17 cellular contexts compared by ENCODE assay signal in the genomic region with DNA sequence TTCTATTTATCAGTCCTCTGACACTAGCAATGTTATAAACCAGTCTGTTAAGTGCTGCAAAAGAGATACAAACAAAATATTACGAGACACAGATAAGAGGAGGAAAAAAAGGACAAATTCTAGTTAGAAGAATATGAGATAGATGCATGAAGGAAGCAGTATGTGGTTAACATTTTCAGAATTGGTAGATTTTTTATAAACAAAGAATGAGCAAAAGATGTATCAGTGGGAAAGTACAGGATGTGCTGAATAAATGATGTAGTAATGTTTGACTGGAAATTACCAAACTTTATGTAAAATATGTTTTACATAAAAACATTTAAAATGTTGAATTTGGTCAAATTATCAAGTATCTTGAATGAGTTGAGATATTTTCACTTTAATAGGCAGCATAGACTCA.
DNase-seq lines count a peak whose midpoint lies in the region; ATAC-seq and TF ChIP-seq lines count a peak whose summit lies in the region.
"Had no signal": no experiment of that assay in that cellular context is flagged by ENCODE, and none has a peak within 500 bp of the region (broad histone marks: within the 10 kb centered on the region; RNA-seq: fewer than 3 reads in every experiment).

No MANE protein-coding gene starts in this region.

- H3K79me2 ChIP-seq in GM23248 (ENCODE audit: insufficient read depth), result no peaks in the 10 kb centered on the region

- POLR2A ChIA-PET in CD8-positive, alpha-beta T cell (lab: Charles Lee), result no interaction called here

- CTCF ChIA-PET in CD8-positive, alpha-beta T cell (lab: Charles Lee), result no interaction called here

- H3K27me3 ChIP-seq in GM23248 (replicated peaks; ENCODE audit: insufficient read depth) (no peaks in the 10 kb centered on the region), suprapubic skin (no peaks in the 10 kb centered on the region)
- no peaks in the 10 kb centered on the region for H3K27me3 ChIP-seq in CD8-positive, alpha-beta T cell (ENCODE audit: insufficient read depth, low read length)
- H3K27me3 ChIP-seq in effector memory CD4-positive, alpha-beta T cell (replicated peaks; ENCODE audit: control insufficient read depth, insufficient read depth, low read length, poor library complexity, severe bottlenecking), result no peaks in the 10 kb centered on the region
- H3K27me3 ChIP-seq: BE2C had no signal

- no peak overlapping the region for H3K4me2 ChIP-seq in GM23248 (ENCODE audit: unreplicated experiment)
- H3K4me2 ChIP-seq: KMS-11 had no signal

- 79 to 96% methylated on average over 1 of the region's 1 CpG for WGBS in GM23248 (ENCODE audit: low coverage in 1 of 2, low lambda C conversion rate in 2 of 2, missing lambda C conversion rate in 2 of 2), 2 experiments
- WGBS in suprapubic skin, result 79% methylated on average over 1 of the region's 1 CpG

- H3K4me1 ChIP-seq in GM23248 (ENCODE audit: insufficient read depth) (peaks cover 25% of the 10 kb centered on the region), suprapubic skin (peaks cover 5% of the 10 kb centered on the region)
- no peaks in the 10 kb centered on the region for H3K4me1 ChIP-seq in CD8-positive, alpha-beta T cell (ENCODE audit: insufficient read depth, low read length)
- H3K4me1 ChIP-seq in effector memory CD4-positive, alpha-beta T cell (ENCODE audit: control insufficient read depth, insufficient read depth, low read length, poor library complexity, severe bottlenecking), result no peaks in the 10 kb centered on the region
- H3K4me1 ChIP-seq: BE2C had no signal

- TF ChIP-seq POLR2A in suprapubic skin (IDR thresholded peaks at IDR 0.05), result no peak

- no peak overlapping the region for H3K27ac Mint-ChIP-seq in CD8-positive, alpha-beta T cell
- H3K27ac Mint-ChIP-seq: CD4-positive, CD25-positive, alpha-beta regulatory T cell had no signal

- 0 out of 2 replicates have a peak overlapping the region, but pooled peaks have one; percentile 12 for H2AFZ ChIP-seq in GM23248

- H3K27ac ChIP-seq in GM23248, result no peak overlapping the region
- peak overlapping the region; percentile 55 for H3K27ac ChIP-seq in suprapubic skin
- H3K27ac ChIP-seq in CD8-positive, alpha-beta T cell (ENCODE audit: low read depth, low read length), result no peak overlapping the region
- no peak overlapping the region for H3K27ac ChIP-seq in effector memory CD4-positive, alpha-beta T cell (ENCODE audit: insufficient read depth, low read length, poor library complexity, severe bottlenecking)
- H3K27ac ChIP-seq: HL-60, KMS-11 had no signal

- no peaks in the 10 kb centered on the region for H3K9me2 ChIP-seq in GM23248 (ENCODE audit: insufficient read depth)

- H3K4me3 ChIP-seq in GM23248 (no peak overlapping the region), suprapubic skin (no peak overlapping the region)
- no peak overlapping the region for H3K4me3 ChIP-seq in CD8-positive, alpha-beta T cell (ENCODE audit: low read depth, low read length)
- H3K4me3 ChIP-seq in effector memory CD4-positive, alpha-beta T cell (ENCODE audit: insufficient read depth, low read depth, low read length, poor library complexity, severe bottlenecking), result no peak overlapping the region
- H3K4me3 ChIP-seq: GM12878, HAP-1 had no signal

- H3K9me3 ChIP-seq in GM23248 (ENCODE audit: low read depth) (no peaks in the 10 kb centered on the region), suprapubic skin (no peaks in the 10 kb centered on the region)
- no peaks in the 10 kb centered on the region for H3K9me3 ChIP-seq in CD8-positive, alpha-beta T cell (ENCODE audit: low read length)
- H3K9me3 ChIP-seq in effector memory CD4-positive, alpha-beta T cell (ENCODE audit: control insufficient read depth, low read length), result no peaks in the 10 kb centered on the region
- H3K9me3 ChIP-seq: BE2C, HAP-1 had no signal

- H3K36me3 Mint-ChIP-seq in CD8-positive, alpha-beta T cell, result no peaks in the 10 kb centered on the region
- H3K36me3 Mint-ChIP-seq: CD4-positive, CD25-positive, alpha-beta regulatory T cell had no signal

- H3K36me3 ChIP-seq in GM23248 (ENCODE audit: low read depth) (no peaks in the 10 kb centered on the region), suprapubic skin (no peaks in the 10 kb centered on the region)
- no peaks in the 10 kb centered on the region for H3K36me3 ChIP-seq in CD8-positive, alpha-beta T cell (ENCODE audit: insufficient read depth, low read length)
- H3K36me3 ChIP-seq in effector memory CD4-positive, alpha-beta T cell (ENCODE audit: control insufficient read depth, insufficient read depth, low read length), result no peaks in the 10 kb centered on the region
- H3K36me3 ChIP-seq: BE2C, HAP-1 had no signal

- H3K9ac ChIP-seq in GM23248, result no peak overlapping the region
- H3K9ac ChIP-seq: KMS-11 had no signal

- no peaks in the 10 kb centered on the region for H3K27me3 Mint-ChIP-seq in CD8-positive, alpha-beta T cell (ENCODE audit: low read depth)
- H3K27me3 Mint-ChIP-seq: CD4-positive, CD25-positive, alpha-beta regulatory T cell had no signal

- H3K4me3 Mint-ChIP-seq in CD8-positive, alpha-beta T cell, result no peak overlapping the region
- H3K4me3 Mint-ChIP-seq: CD4-positive, CD25-positive, alpha-beta regulatory T cell had no signal

- peaks cover 2% of the 10 kb centered on the region for H3K9me3 Mint-ChIP-seq in CD8-positive, alpha-beta T cell

- intact Hi-C loops in CD8-positive, alpha-beta T cell (cut with DNase I, micrococcal nuclease), result no loop called here

- no peaks in the 10 kb centered on the region for H3K4me1 Mint-ChIP-seq in CD8-positive, alpha-beta T cell (ENCODE audit: low read depth)
- H3K4me1 Mint-ChIP-seq: CD4-positive, CD25-positive, alpha-beta regulatory T cell had no signal

- TF ChIP-seq CTCF in suprapubic skin (IDR thresholded peaks at IDR 0.05), result no peak
- TF ChIP-seq CTCF in CD8-positive, alpha-beta T cell (IDR thresholded peaks at IDR 0.05), result no peak

- H3F3A ChIP-seq in GM23248 (ENCODE audit: insufficient read depth), result peaks cover 15% of the 10 kb centered on the region; the same call in 1 of the 2 replicates

- DNase-seq in GM23248 (no peak), amniotic epithelial cell (ENCODE audit: low read depth) (peak; percentile 7), iris pigment epithelial cell (ENCODE audit: low read depth) (peak; percentile 72), suprapubic skin (ENCODE audit: low spot score in 2 of 2) (no peak)
- no peak for DNase-seq in CD8-positive, alpha-beta T cell
- DNase-seq in effector memory CD4-positive, alpha-beta T cell, result no peak
- DNase-seq: ACHN; BE2C; C1 segment of cervical spinal cord; CD4-positive, CD25-positive, alpha-beta regulatory T cell; DND-41; EL had no signal

- TF ChIP-seq EP300 in suprapubic skin (IDR thresholded peaks at IDR 0.05), result no peak

- in situ Hi-C loops in GM23248 (cut with MboI), result no loop called here

- H4K20me1 ChIP-seq in GM23248 (ENCODE audit: insufficient read depth), result no peaks in the 10 kb centered on the region

- no peak for ATAC-seq in CD8-positive, alpha-beta T cell
- no peak for ATAC-seq in HG03378 (IDR thresholded peaks at IDR 0.05; ENCODE audit: unreplicated experiment)
- ATAC-seq: GM12878 had no signal

Comparison
In these comparisons a context has a peak if more than half of its experiments do, and no peak if none do; other contexts are left out.
1. DNase-seq: peak in amniotic epithelial cell (single experiment) and iris pigment epithelial cell (single experiment); none in GM23248 (single experiment), suprapubic skin (0 of 2), CD8-positive, alpha-beta T cell (0 of 7) and effector memory CD4-positive, alpha-beta T cell (0 of 3).